24 cellular contexts compared by ENCODE assay signal in the genomic region with DNA sequence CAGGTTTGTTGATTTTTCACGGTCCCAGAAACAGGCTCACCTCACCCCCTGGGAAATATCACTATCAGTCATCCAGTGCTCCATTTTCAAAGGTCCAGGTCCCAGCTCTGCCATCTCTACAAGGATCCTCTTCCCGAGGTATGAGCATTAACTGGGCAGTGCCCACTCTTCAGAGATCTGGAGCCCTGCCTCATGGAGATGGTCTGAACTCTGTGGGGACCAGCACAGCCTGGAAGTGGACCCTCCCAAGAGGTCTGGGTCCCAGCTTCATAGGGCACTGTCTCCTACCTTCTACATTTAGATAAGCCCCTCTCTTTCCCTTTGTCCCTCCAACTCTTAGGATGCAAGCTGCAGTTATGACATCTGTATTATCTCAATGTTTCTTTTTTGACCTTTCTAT. TPM values are rescaled to one million over a fixed set of nuclear protein-coding genes. Genes with fewer than 3 reads are reported as not detected.
"Had no signal": no experiment of that assay in that cellular context is flagged by ENCODE, and none has a peak within 500 bp of the region (broad histone marks: within the 10 kb centered on the region; RNA-seq: fewer than 3 reads in every experiment).

No MANE protein-coding gene starts in this region.

- H3K4me1 ChIP-seq: colonic mucosa, esophagus squamous epithelium, gastrocnemius medialis, heart right ventricle, left lung, lower lobe of right lung had no signal

- H3K27ac Mint-ChIP-seq: dendritic cell treated with granulocyte-macrophage colony-stimulating factor and Interleukin-4, amounts not matched to agents 40 ng/mL and 50 ng/mL, for 4 days; effector memory CD8-positive, alpha-beta T cell; endodermal cell; mesothelial cell of epicardium had no signal

- H3K36me3 ChIP-seq: colonic mucosa, esophagus squamous epithelium, gastrocnemius medialis, heart right ventricle, left lung, lower lobe of right lung had no signal

- H3K4me3 Mint-ChIP-seq: dendritic cell treated with granulocyte-macrophage colony-stimulating factor and Interleukin-4, amounts not matched to agents 40 ng/mL and 50 ng/mL, for 4 days; effector memory CD8-positive, alpha-beta T cell; endodermal cell; mesothelial cell of epicardium had no signal

- H3K9me3 Mint-ChIP-seq: effector memory CD8-positive, alpha-beta T cell had no signal

- H3K9me3 ChIP-seq: colonic mucosa, esophagus squamous epithelium, gastrocnemius medialis, left lung, lower lobe of right lung had no signal

- ATAC-seq: effector memory CD8-positive, alpha-beta T cell; esophagus mucosa; gastrocnemius medialis; heart right ventricle; left cardiac atrium; left lung; left ventricle myocardium superior; lower lobe of right lung had no signal

- H3K27me3 Mint-ChIP-seq: dendritic cell treated with granulocyte-macrophage colony-stimulating factor and Interleukin-4, amounts not matched to agents 40 ng/mL and 50 ng/mL, for 4 days had no signal

- H3K27me3 ChIP-seq: colonic mucosa, esophagus squamous epithelium, gastrocnemius medialis, left lung had no signal

- H3K4me3 ChIP-seq: colonic mucosa, esophagus squamous epithelium, gastrocnemius medialis, heart right ventricle, left lung, lower lobe of right lung had no signal

- H3K36me3 Mint-ChIP-seq: mesothelial cell of epicardium had no signal

- H3K4me1 Mint-ChIP-seq: endodermal cell had no signal

- H3K27ac ChIP-seq: colonic mucosa, epithelial cell of prostate, esophagus squamous epithelium, gastrocnemius medialis, heart right ventricle, left lung, lower lobe of right lung had no signal

- DNase-seq: colonic mucosa; cortex of kidney; effector CD8-positive, alpha-beta T cell; effector memory CD8-positive, alpha-beta T cell; endodermal cell; erythroblast; esophagus squamous epithelium; foreskin fibroblast; foreskin melanocyte; gastrocnemius medialis; glutamatergic neuron; head of caudate nucleus; heart right ventricle; hippocampal formation; left cardiac atrium; left lung; left ventricle myocardium superior; lower lobe of right lung; mesenchymal stem cell had no signal

RNA-seq across cellular contexts. Expression of a gene that starts 15.7 kb away (rescaled TPM):
- total RNA-seq: gastrocnemius medialis had no signal
- polyA plus RNA-seq: heart right ventricle, keratinocyte had no signal
